ENCODE assay signal across 20 cellular contexts in genomic region chr18:32763306-32763705, GRCh38. TPM values are rescaled to one million over a fixed set of nuclear protein-coding genes. Genes with fewer than 3 reads are reported as not detected.
"Had no signal": no experiment of that assay in that cellular context is flagged by ENCODE, and none has a peak within 500 bp of the region (broad histone marks: within the 10 kb centered on the region; RNA-seq: fewer than 3 reads in every experiment).

No MANE protein-coding gene starts in this region.

- H3K27ac ChIP-seq: heart left ventricle, neutrophil, psoas muscle, sigmoid colon, skin epidermis had no signal

- H3K36me3 ChIP-seq: heart left ventricle, neutrophil, sigmoid colon had no signal

- H3K4me3 Mint-ChIP-seq: naive thymus-derived CD8-positive, alpha-beta T cell had no signal

- H3K27me3 ChIP-seq: sigmoid colon had no signal

- H3K27ac Mint-ChIP-seq: naive thymus-derived CD8-positive, alpha-beta T cell had no signal

- DNase-seq: effector memory CD4-positive, alpha-beta T cell; heart left ventricle; hippocampal formation; left colon; left ventricle myocardium superior; mucosa of descending colon; naive thymus-derived CD8-positive, alpha-beta T cell; psoas muscle; retina; sigmoid colon; stimulated activated CD4-positive, alpha-beta T cell treated with anti-CD3 and anti-CD28 coated beads, Interleukin-2, amount 100 ng/mL, for 24 hours; stimulated activated CD4-positive, alpha-beta T cell treated with anti-CD3 and anti-CD28 coated beads, Interleukin-4, amount 100 ng/mL, for 4 hours; stimulated activated naive CD4-positive, alpha-beta T cell treated with Interleukin-2 at 50 U/mL for 16 hours; trophoblast cell had no signal

- H3K9me3 ChIP-seq: heart left ventricle, mucosa of descending colon, neutrophil, psoas muscle, sigmoid colon had no signal

- ATAC-seq: esophagus mucosa; heart left ventricle; left colon; left ventricle myocardium superior; mucosa of descending colon; naive thymus-derived CD8-positive, alpha-beta T cell; psoas muscle had no signal

- H3K4me3 ChIP-seq: heart left ventricle, lung, mucosa of descending colon, psoas muscle, sigmoid colon, skin epidermis had no signal

- H3K4me1 ChIP-seq: heart left ventricle, psoas muscle, sigmoid colon had no signal

RNA-seq across cellular contexts. Expression of gene KLHL14, which starts 9.5 kb away (rescaled TPM):
- total RNA-seq: fibroblast of lung, osteoblast, psoas muscle had no signal
- polyA plus RNA-seq: fibroblast of lung; naive thymus-derived CD8-positive, alpha-beta T cell had no signal
